25 cellular contexts compared by ENCODE assay signal in the genomic region with DNA sequence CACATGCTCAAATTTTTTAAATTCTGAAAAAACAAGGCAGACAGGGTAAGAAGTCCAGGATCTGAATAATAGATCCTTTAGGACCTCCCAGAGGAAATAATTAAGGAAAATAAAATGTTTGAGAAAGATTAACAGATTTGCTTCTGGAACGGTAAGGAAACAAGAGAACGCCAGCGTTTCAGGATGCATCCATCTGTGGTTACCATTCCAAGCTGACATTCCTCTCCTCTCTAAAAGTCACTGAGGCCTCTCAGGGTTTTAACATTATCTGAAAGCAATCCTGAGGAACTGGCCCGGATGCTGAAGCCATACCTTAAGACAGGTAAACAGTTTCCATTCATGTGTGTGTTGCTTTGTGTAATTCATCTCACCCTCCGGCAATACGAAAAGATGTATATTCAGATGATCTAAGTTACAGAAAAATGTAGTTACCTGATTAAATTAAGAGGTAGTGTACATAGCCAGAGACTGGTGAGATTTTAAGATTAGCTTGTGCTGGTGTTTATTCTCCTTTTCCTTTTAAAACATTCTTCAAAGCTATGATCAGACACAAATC.
"Had no signal": no experiment of that assay in that cellular context is flagged by ENCODE, and none has a peak within 500 bp of the region (broad histone marks: within the 10 kb centered on the region; RNA-seq: fewer than 3 reads in every experiment).

No MANE protein-coding gene starts in this region.

- H3K4me3 Mint-ChIP-seq: activated CD8-positive, alpha-beta T cell treated with anti-CD3 and anti-CD28 coated beads for 36 hours; activated T-cell treated with anti-CD3 and anti-CD28 coated beads, Interleukin-2, amount 50 U/mL, for 4 hours; activated T-helper 17 cell treated with anti-CD3 and anti-CD28 coated beads, Interleukin-2, amount 50 U/mL, for 72 hours; central memory CD8-positive, alpha-beta T cell; dendritic cell treated with granulocyte-macrophage colony-stimulating factor and Interleukin-4, amounts not matched to agents 40 ng/mL and 50 ng/mL, for 4 days; endodermal cell; naive B cell; T-helper 1 cell treated with Interleukin-12 subunit alpha and Interleukin-12 subunit beta and Interleukin-4 antibody, amounts not matched to agents 30 μg/mL and 1 μg/mL, for 36 hours had no signal

- H3K27ac Mint-ChIP-seq: activated CD8-positive, alpha-beta T cell treated with anti-CD3 and anti-CD28 coated beads for 36 hours; activated T-helper 17 cell treated with anti-CD3 and anti-CD28 coated beads, Interleukin-2, amount 50 U/mL, for 72 hours; dendritic cell treated with granulocyte-macrophage colony-stimulating factor and Interleukin-4, amounts not matched to agents 40 ng/mL and 50 ng/mL, for 4 days; endodermal cell; T-helper 1 cell treated with Interleukin-12 subunit alpha and Interleukin-12 subunit beta and Interleukin-4 antibody, amounts not matched to agents 30 μg/mL and 1 μg/mL, for 36 hours had no signal

- H3K27me3 Mint-ChIP-seq: activated CD8-positive, alpha-beta T cell treated with anti-CD3 and anti-CD28 coated beads for 36 hours; activated T-helper 17 cell treated with anti-CD3 and anti-CD28 coated beads, Interleukin-2, amount 50 U/mL, for 72 hours; dendritic cell treated with granulocyte-macrophage colony-stimulating factor and Interleukin-4, amounts not matched to agents 40 ng/mL and 50 ng/mL, for 4 days; naive B cell had no signal

- FAIRE-seq: frontal cortex had no signal

- H3K9me3 ChIP-seq: breast epithelium, spleen, testis, upper lobe of left lung, vagina had no signal

- ATAC-seq: activated CD8-positive, alpha-beta T cell treated with anti-CD3 and anti-CD28 coated beads for 36 hours; activated T-cell treated with anti-CD3 and anti-CD28 coated beads, Interleukin-2, amount 50 U/mL, for 4 hours; activated T-helper 17 cell treated with anti-CD3 and anti-CD28 coated beads, Interleukin-2, amount 50 U/mL, for 72 hours; left ventricle myocardium superior had no signal

- H3K27me3 ChIP-seq: breast epithelium, spleen, testis, upper lobe of left lung, vagina had no signal

- H3K36me3 ChIP-seq: breast epithelium, spleen, upper lobe of left lung, vagina, WERI-Rb-1 had no signal

- H3K9me3 Mint-ChIP-seq: activated T-helper 17 cell treated with anti-CD3 and anti-CD28 coated beads, Interleukin-2, amount 50 U/mL, for 72 hours; central memory CD8-positive, alpha-beta T cell; dendritic cell treated with granulocyte-macrophage colony-stimulating factor and Interleukin-4, amounts not matched to agents 40 ng/mL and 50 ng/mL, for 4 days had no signal

- H3K4me3 ChIP-seq: breast epithelium, spleen, testis, upper lobe of left lung, vagina had no signal

- H3K36me3 Mint-ChIP-seq: naive B cell had no signal

- H3K4me1 ChIP-seq: testis had no signal

- H3K27ac ChIP-seq: breast epithelium, spleen, testis, upper lobe of left lung, vagina had no signal

- DNase-seq: activated CD4-positive, alpha-beta T cell treated with anti-CD3 and anti-CD28 coated beads, Interleukin-2, amount 50 U/mL, for 1 hour; activated CD4-positive, CD25-positive, alpha-beta regulatory T cell treated with anti-CD3 and anti-CD28 coated beads, Interleukin-2, amount 50 U/mL, for 72 hours; activated CD8-positive, alpha-beta T cell treated with anti-CD3 and anti-CD28 coated beads for 36 hours; activated gamma-delta T cell treated with Interleukin-2 at 50 U/mL for 16 hours; activated naive CD4-positive, alpha-beta T cell treated with anti-CD3 and anti-CD28 coated beads, Interleukin-2, amount 50 U/mL, for 16 hours; activated T-cell treated with anti-CD3 and anti-CD28 coated beads, Interleukin-2, amount 50 U/mL, for 4 hours; amniotic stem cell; endodermal cell; left ventricle myocardium superior; naive B cell; posterior cingulate gyrus; spleen; stimulated activated naive CD4-positive, alpha-beta T cell treated with Interleukin-2 at 50 U/mL for 16 hours; SW 1271; T-helper 9 cell; testis; upper lobe of left lung had no signal
